In the genomic region with DNA sequence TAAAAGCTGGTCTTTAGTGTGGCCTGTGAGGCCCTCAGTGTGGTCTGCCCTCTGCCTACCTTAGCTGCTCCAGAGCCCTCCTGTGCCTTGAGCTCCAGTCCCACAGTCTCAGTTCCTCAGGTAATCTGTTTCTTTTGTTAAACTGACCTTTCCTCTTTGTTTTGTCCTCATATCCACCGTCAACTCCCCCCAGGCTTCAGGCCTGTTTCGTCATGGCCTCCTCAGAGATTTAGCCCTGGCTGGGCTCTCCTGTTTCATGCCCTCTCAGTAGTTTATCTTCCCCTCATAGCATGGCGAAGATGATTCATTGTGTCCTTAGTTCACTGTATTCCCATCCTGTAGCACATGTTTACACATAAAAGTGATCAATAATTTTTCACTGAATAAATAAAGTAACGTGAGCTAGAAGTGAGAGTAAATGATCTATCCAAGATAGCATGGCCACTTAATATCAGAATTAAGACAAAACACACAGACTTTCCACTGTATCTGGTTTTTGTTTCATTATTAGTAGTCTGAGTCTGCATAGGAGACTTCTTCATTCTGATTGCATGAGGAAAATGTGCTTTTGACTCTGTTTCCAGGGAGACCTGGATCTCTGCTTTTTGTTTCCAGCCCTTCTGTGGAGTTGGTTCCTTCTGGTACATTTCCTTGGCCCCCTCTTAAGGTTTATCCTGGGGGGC, we compare ENCODE assay signal across 9 cellular contexts.
A peak's percentile ranks its signal among the peaks of the same experiment; 100 is the strongest.
DNase-seq lines count a peak whose midpoint lies in the region; ATAC-seq and TF ChIP-seq lines count a peak whose summit lies in the region.
"Had no signal": no experiment of that assay in that cellular context is flagged by ENCODE, and none has a peak within 500 bp of the region (broad histone marks: within the 10 kb centered on the region; RNA-seq: fewer than 3 reads in every experiment).

No MANE protein-coding gene starts in this region.

- ATAC-seq in GM19324 (IDR thresholded peaks at IDR 0.05; ENCODE audit: low FRiP score, unreplicated experiment) (peak; percentile 91), HG02938 (IDR thresholded peaks at IDR 0.05; ENCODE audit: unreplicated experiment) (peak; percentile 98)

- TF ChIP-seq CTCF in suprapubic skin (IDR thresholded peaks at IDR 0.05), result no peak
- TF ChIP-seq CTCF in CD14-positive monocyte (IDR thresholded peaks at IDR 0.05), result no peak

- H3K36me3 ChIP-seq in suprapubic skin, result no peaks in the 10 kb centered on the region

- no peaks in the 10 kb centered on the region for H3K36me3 Mint-ChIP-seq in CD14-positive monocyte

- no peaks in the 10 kb centered on the region for H3K27me3 ChIP-seq in suprapubic skin

- H3K9me3 ChIP-seq in suprapubic skin, result no peaks in the 10 kb centered on the region

- H3K9me3 Mint-ChIP-seq in CD14-positive monocyte, result peaks cover 6 to 14% (median 8%) of the 10 kb centered on the region in 7 donors

- no peak for TF ChIP-seq EP300 in suprapubic skin (IDR thresholded peaks at IDR 0.05)

- no peaks in the 10 kb centered on the region for H3K4me1 Mint-ChIP-seq in CD14-positive monocyte

- no peak overlapping the region for H3K4me3 ChIP-seq in suprapubic skin

- intact Hi-C loops in CD14-positive monocyte (cut with micrococcal nuclease), result no loop called here

- H3K27ac Mint-ChIP-seq in CD14-positive monocyte, result peak overlapping the region in 1 of 7 donors; percentile 28

- peak overlapping the region; percentile 36 for H3K27ac ChIP-seq in caudate nucleus (ENCODE audit: low read depth, low read length)
- no peak overlapping the region for H3K27ac ChIP-seq in suprapubic skin
- H3K27ac ChIP-seq: epithelial cell of prostate had no signal

- H3K27me3 Mint-ChIP-seq in CD14-positive monocyte (ENCODE audit: low read depth in 3 of 3), result peaks cover 0 to 2% (median 2%) of the 10 kb centered on the region in 3 donors

- no peaks in the 10 kb centered on the region for H3K4me1 ChIP-seq in suprapubic skin

- DNase-seq in Ammon's horn (ENCODE audit: low spot score) (peak; percentile 18), caudate nucleus (lab: John Stamatoyannopoulos, UW) (no peak), suprapubic skin (ENCODE audit: low spot score in 2 of 2) (no peak), CD14-positive monocyte (ENCODE audit: low spot score) (no peak), Kasumi-1 (lab: John Stamatoyannopoulos, UW) (no peak)
- DNase-seq in stimulated activated CD4-positive, alpha-beta T cell treated with anti-CD3 and anti-CD28 coated beads, Interleukin-1b, Interleukin-23, amount 100 ng/mL, for 48 hours, result no peak

- no peak for TF ChIP-seq POLR2A in suprapubic skin (IDR thresholded peaks at IDR 0.05)

- no peak overlapping the region for H3K4me3 Mint-ChIP-seq in CD14-positive monocyte

- WGBS in suprapubic skin, result 85% methylated on average over 4 of the region's 4 CpGs
